1 cellular context compared by ENCODE assay signal in genomic region chr12:100789146-100789545, GRCh38.
TF ChIP-seq lines count a peak whose summit lies in the region.

No MANE protein-coding gene starts in this region.

TF ChIP-seq in WTC11, 78 proteins besides CTCF, POLR2A, EP300 and RAD21 (continued from another document):
- TF ChIP-seq CDX4 (CRISPR knock-in tag; IDR thresholded peaks at IDR 0.05; ENCODE audit: borderline replicate concordance) (no peak), ZNF219 (CRISPR knock-in tag; IDR thresholded peaks at IDR 0.05; ENCODE audit: borderline replicate concordance) (no peak), NFE2L1 (CRISPR knock-in tag; IDR thresholded peaks at IDR 0.05) (no peak), ERG (CRISPR knock-in tag; IDR thresholded peaks at IDR 0.05) (no peak), AR (CRISPR knock-in tag; IDR thresholded peaks at IDR 0.05) (no peak), FOXJ3 (CRISPR knock-in tag; IDR thresholded peaks at IDR 0.05; ENCODE audit: borderline replicate concordance) (no peak), ESRRA (CRISPR knock-in tag; IDR thresholded peaks at IDR 0.05; ENCODE audit: borderline replicate concordance) (no peak), IRF1 (CRISPR knock-in tag; IDR thresholded peaks at IDR 0.05) (no peak), TCF7 (CRISPR knock-in tag; IDR thresholded peaks at IDR 0.05; ENCODE audit: low read depth) (no peak), HMGXB4 (CRISPR knock-in tag; IDR thresholded peaks at IDR 0.05) (no peak), SOX15 (CRISPR knock-in tag; IDR thresholded peaks at IDR 0.05) (no peak), EMX1 (CRISPR knock-in tag; IDR thresholded peaks at IDR 0.05) (no peak), ZNF396 (CRISPR knock-in tag; IDR thresholded peaks at IDR 0.05; ENCODE audit: borderline replicate concordance) (no peak), ZMAT4 (CRISPR knock-in tag; IDR thresholded peaks at IDR 0.05) (no peak)
